ENCODE assay signal across 24 cellular contexts in genomic region chr3:62117903-62118548, GRCh38.
"Had no signal": no experiment of that assay in that cellular context is flagged by ENCODE, and none has a peak within 500 bp of the region (broad histone marks: within the 10 kb centered on the region; RNA-seq: fewer than 3 reads in every experiment).

No MANE protein-coding gene starts in this region.

- H3K9me3 Mint-ChIP-seq: activated CD4-positive, alpha-beta T cell treated with anti-CD3 and anti-CD28 coated beads, Interleukin-2, amount 10 ng/mL, durations not matched to agents 24 days and 14 days had no signal

- H3K27ac ChIP-seq: body of pancreas, colonic mucosa, dorsolateral prefrontal cortex, left lung, neutrophil, testis had no signal

- H3K4me3 ChIP-seq: body of pancreas, colonic mucosa, dorsolateral prefrontal cortex, left lung, testis had no signal

- DNase-seq: activated CD4-positive, alpha-beta memory T cell treated with anti-CD3 and anti-CD28 coated beads, Interleukin-2, amount 10 ng/mL, durations not matched to agents 7 days and 5 days; activated CD4-positive, alpha-beta T cell treated with anti-CD3 and anti-CD28 coated beads, Interleukin-2, amount 10 ng/mL, durations not matched to agents 24 days and 14 days; activated CD4-positive, CD25-positive, alpha-beta regulatory T cell treated with anti-CD3 and anti-CD28 coated beads, Interleukin-2, amount 50 U/mL, for 72 hours; activated gamma-delta T cell treated with Interleukin-2 at 50 U/mL for 16 hours; activated naive CD4-positive, alpha-beta T cell treated with anti-CD3 and anti-CD28 coated beads, Interleukin-2, amount 50 U/mL, for 16 hours; activated T-cell treated with anti-CD3 and anti-CD28 coated beads, Interleukin-2, amount 50 U/mL, for 4 hours; amygdala; body of pancreas; cerebellar nuclear complex; colonic mucosa; dorsolateral prefrontal cortex; effector memory CD4-positive, alpha-beta T cell; head of caudate nucleus; hypothalamus; immature natural killer cell; left lung; stimulated activated CD4-positive, alpha-beta T cell treated with anti-CD3 and anti-CD28 coated beads, Interleukin-15, amount 100 ng/mL, for 24 hours; stimulated activated CD4-positive, alpha-beta T cell treated with anti-CD3 and anti-CD28 coated beads, Interleukin-2, amount 100 ng/mL, for 24 hours; stimulated activated naive CD4-positive, alpha-beta T cell; T-helper 2 cell; testis had no signal

- ATAC-seq: activated T-cell treated with anti-CD3 and anti-CD28 coated beads, Interleukin-2, amount 50 U/mL, for 4 hours; activated T-helper 17 cell treated with anti-CD3 and anti-CD28 coated beads, Interleukin-2, amount 50 U/mL, for 72 hours; body of pancreas; left lung had no signal

- H3K36me3 ChIP-seq: colonic mucosa, left lung, neutrophil had no signal

- H3K4me3 Mint-ChIP-seq: activated CD4-positive, alpha-beta memory T cell treated with anti-CD3 and anti-CD28 coated beads, Interleukin-2, amount 10 ng/mL, durations not matched to agents 7 days and 5 days; activated CD4-positive, alpha-beta T cell treated with anti-CD3 and anti-CD28 coated beads, Interleukin-2, amount 10 ng/mL, durations not matched to agents 24 days and 14 days; activated T-cell treated with anti-CD3 and anti-CD28 coated beads, Interleukin-2, amount 50 U/mL, for 4 hours; activated T-helper 17 cell treated with anti-CD3 and anti-CD28 coated beads, Interleukin-2, amount 50 U/mL, for 72 hours; immature natural killer cell; nephron had no signal

- H3K9me3 ChIP-seq: body of pancreas, colonic mucosa, neutrophil, testis had no signal

- H3K27me3 Mint-ChIP-seq: activated CD4-positive, alpha-beta memory T cell treated with anti-CD3 and anti-CD28 coated beads, Interleukin-2, amount 10 ng/mL, durations not matched to agents 7 days and 5 days; activated CD4-positive, alpha-beta T cell treated with anti-CD3 and anti-CD28 coated beads, Interleukin-2, amount 10 ng/mL, durations not matched to agents 24 days and 14 days had no signal

- H3K4me1 ChIP-seq: body of pancreas, colonic mucosa, left lung, testis had no signal

- H3K27ac Mint-ChIP-seq: activated CD4-positive, alpha-beta memory T cell treated with anti-CD3 and anti-CD28 coated beads, Interleukin-2, amount 10 ng/mL, durations not matched to agents 7 days and 5 days; activated CD4-positive, alpha-beta T cell treated with anti-CD3 and anti-CD28 coated beads, Interleukin-2, amount 10 ng/mL, durations not matched to agents 24 days and 14 days; activated T-helper 17 cell treated with anti-CD3 and anti-CD28 coated beads, Interleukin-2, amount 50 U/mL, for 72 hours; immature natural killer cell; nephron had no signal

- H3K4me1 Mint-ChIP-seq: activated CD4-positive, alpha-beta memory T cell treated with anti-CD3 and anti-CD28 coated beads, Interleukin-2, amount 10 ng/mL, durations not matched to agents 7 days and 5 days; activated CD4-positive, alpha-beta T cell treated with anti-CD3 and anti-CD28 coated beads, Interleukin-2, amount 10 ng/mL, durations not matched to agents 24 days and 14 days; activated T-helper 17 cell treated with anti-CD3 and anti-CD28 coated beads, Interleukin-2, amount 50 U/mL, for 72 hours; immature natural killer cell; nephron had no signal

- H3K27me3 ChIP-seq: body of pancreas, colonic mucosa, dorsolateral prefrontal cortex, left lung, neutrophil, testis had no signal
